1 cellular context compared by ENCODE assay signal in genomic region chr4:183399166-183399565, GRCh38.
TF ChIP-seq lines count a peak whose summit lies in the region.

No MANE protein-coding gene starts in this region.

TF ChIP-seq in IMR-90, 13 proteins besides CTCF, POLR2A, EP300 and RAD21 (continued from another document):
- TF ChIP-seq MAFK (IDR thresholded peaks at IDR 0.05; ENCODE audit: low read depth, low read length) (no peak), MAZ (IDR thresholded peaks at IDR 0.05; ENCODE audit: borderline replicate concordance, low read depth, low read length) (no peak), CEBPB (IDR thresholded peaks at IDR 0.05; ENCODE audit: low read depth, low read length) (no peak), MXI1 (IDR thresholded peaks at IDR 0.05; ENCODE audit: borderline replicate concordance, low read depth, low read length) (no peak), USF2 (IDR thresholded peaks at IDR 0.05; ENCODE audit: low read depth, low read length) (no peak)
